In genomic region chr11:124421043-124421442, GRCh38 we compare ENCODE assay signal across 31 cellular contexts. TPM values are rescaled to one million over a fixed set of nuclear protein-coding genes. Genes with fewer than 3 reads are reported as not detected.
DNase-seq lines count a peak whose midpoint lies in the region; ATAC-seq, FAIRE-seq and TF ChIP-seq lines count a peak whose summit lies in the region.
"Had no signal": no experiment of that assay in that cellular context is flagged by ENCODE, and none has a peak within 500 bp of the region (broad histone marks: within the 10 kb centered on the region; RNA-seq: fewer than 3 reads in every experiment).

No MANE protein-coding gene starts in this region.

- TF ChIP-seq EP300 in SK-N-SH (IDR thresholded peaks at IDR 0.05; ENCODE audit: borderline replicate concordance in 1 of 2, low read depth in 1 of 2, low read length in 1 of 2), result no peak
- no peak for TF ChIP-seq EP300 in K562 (IDR thresholded peaks at IDR 0.05; ENCODE audit: low read length)

- H3K27me3 ChIP-seq in SK-N-SH (ENCODE audit: insufficient read depth) (no peaks in the 10 kb centered on the region; the same call in 1 of the 2 replicates), K562 (ENCODE audit: control insufficient read depth in 2 of 2, insufficient read depth in 2 of 2, low read length in 2 of 2) (no peaks in the 10 kb centered on the region), foreskin keratinocyte (no peaks in the 10 kb centered on the region)
- H3K27me3 ChIP-seq: BE2C, BLaER1 had no signal

- no peaks in the 10 kb centered on the region for H3K4me1 ChIP-seq in SK-N-SH (ENCODE audit: control insufficient read depth in 1 of 2, insufficient read depth in 2 of 2, low read depth in 1 of 2, low read length in 1 of 2)
- H3K4me1 ChIP-seq in K562 (replicated peaks in 1 of 2; ENCODE audit: control insufficient read depth in 2 of 2, insufficient read depth in 2 of 2, low read length in 2 of 2), result no peaks in the 10 kb centered on the region; a peak in 2 of 5 replicates
- no peaks in the 10 kb centered on the region for H3K4me1 ChIP-seq in foreskin keratinocyte
- H3K4me1 ChIP-seq: BE2C, BLaER1 had no signal

- H3K79me2 ChIP-seq in SK-N-SH (ENCODE audit: insufficient read depth) (no peaks in the 10 kb centered on the region), K562 (ENCODE audit: control insufficient read depth, insufficient read depth, low read length) (no peaks in the 10 kb centered on the region)

- H3K9me2 ChIP-seq in SK-N-SH, result no peaks in the 10 kb centered on the region; the same call in 1 of the 2 replicates

- no peaks in the 10 kb centered on the region for H3K9me3 ChIP-seq in SK-N-SH
- no peaks in the 10 kb centered on the region for H3K9me3 ChIP-seq in K562 (replicated peaks; ENCODE audit: control insufficient read depth, insufficient read depth, low read depth, low read length)
- H3K9me3 ChIP-seq: BE2C, BLaER1 had no signal

- no peaks in the 10 kb centered on the region for H3K9me1 ChIP-seq in K562 (ENCODE audit: control insufficient read depth, insufficient read depth, low read length)

- H3K27ac ChIP-seq in SK-N-SH (ENCODE audit: low read depth in 2 of 2, low read length in 1 of 2) (no peak overlapping the region), K562 (ENCODE audit: extremely low read depth, low read depth, low read length) (no peak overlapping the region), foreskin keratinocyte (no peak overlapping the region)
- H3K27ac ChIP-seq: BLaER1 had no signal

- H3K4me2 ChIP-seq in SK-N-SH (no peak overlapping the region), K562 (ENCODE audit: insufficient read depth, low read length) (no peak overlapping the region)
- H3K4me2 ChIP-seq: BLaER1 had no signal

- TF ChIP-seq POLR2A in K562 (conservative IDR thresholded peaks at IDR 0.05), result no peak

- H3K36me3 ChIP-seq in SK-N-SH (replicated peaks in 1 of 2; ENCODE audit: control insufficient read depth in 1 of 2, insufficient read depth in 2 of 2, low read length in 1 of 2) (no peaks in the 10 kb centered on the region), K562 (ENCODE audit: control insufficient read depth, insufficient read depth, low read length) (no peaks in the 10 kb centered on the region)
- H3K36me3 ChIP-seq: BE2C, BLaER1 had no signal

- H2AFZ ChIP-seq in SK-N-SH (ENCODE audit: low read depth) (no peak overlapping the region), K562 (ENCODE audit: low read depth, low read length) (no peak overlapping the region)

- in situ Hi-C loops in K562 (cut with MboI), result loop anchor here (25.0 kb wide), 1 partner anchor 416 kb away; no protein-coding TSS in a partner anchor

- H3K9ac ChIP-seq in SK-N-SH, result no peak overlapping the region
- H3K9ac ChIP-seq in K562 (ENCODE audit: insufficient read depth in 1 of 2, low read depth in 2 of 2, low read length in 2 of 2), result no peak overlapping the region
- H3K9ac ChIP-seq: BLaER1 had no signal

- H3F3A ChIP-seq in SK-N-SH (replicated peaks; ENCODE audit: insufficient read depth), result no peaks in the 10 kb centered on the region

- no peak overlapping the region for H3K4me3 ChIP-seq in SK-N-SH (ENCODE audit: low read depth in 2 of 2, low read length in 1 of 2)
- H3K4me3 ChIP-seq in K562, result no peak overlapping the region
- H3K4me3 ChIP-seq: BLaER1, GM12878 had no signal

- FAIRE-seq in K562 (lab: Jason Lieb, UNC), result no peak
- FAIRE-seq: A204.1, GM12878, GM12892, GM18507 had no signal

- no TSS peak for BruUV-seq in K562 (replicated peaks; lab: Mats Ljungman, UMichigan)

- WGBS in SK-N-SH (ENCODE audit: low lambda C conversion rate), result 1% methylated on average over 4 of the region's 4 CpGs
- 44% methylated on average over 3 of the region's 4 CpGs for WGBS in K562 (ENCODE audit: insufficient coverage, low coverage, missing lambda C conversion rate)

- peak; percentile 17 for DNase-seq in NCI-H1105 treated with DMSO at 0.1 percent for 48 hours (lab: John Stamatoyannopoulos, UW)
- DNase-seq in NCI-H1105 (lab: John Stamatoyannopoulos, UW), result no peak
- no peak for DNase-seq in SK-N-SH
- DNase-seq in K562 (ENCODE audit: extremely low read depth in 1 of 4, low spot score in 3 of 4), result no peak
- no peak for DNase-seq in foreskin keratinocyte
- DNase-seq: 8988T; ACHN; BE2C; C1 segment of cervical spinal cord; CD4-positive, alpha-beta memory T cell; CD4-positive, CD25-positive, alpha-beta regulatory T cell; CD8-positive, alpha-beta memory T cell; COR-L47; DMS 273 treated with DMSO at 0.1 percent for 48 hours; DMS153; DMS79; DND-41; EL; GDM1 had no signal

- CTCF ChIA-PET in SK-N-SH (lab: Yijun Ruan, JAX), result interaction anchor here (1.5 kb wide), 1 partner anchor 10 kb away, joined by 5 read pairs; no protein-coding TSS in a partner anchor
- CTCF ChIA-PET in K562 (lab: Yijun Ruan, JAX; ENCODE audit: low intra/inter-chr PET ratio), result no interaction called here

- ATAC-seq in K562 (no peak), HG02885 (IDR thresholded peaks at IDR 0.05; ENCODE audit: poor library complexity, unreplicated experiment) (no peak), GM19324 (IDR thresholded peaks at IDR 0.05; ENCODE audit: low FRiP score, unreplicated experiment) (no peak), foreskin keratinocyte (no peak)
- ATAC-seq: GM12878 had no signal

- TF ChIP-seq CTCF in SK-N-SH (IDR thresholded peaks at IDR 0.05) (no peak), K562 (IDR thresholded peaks at IDR 0.05 in 2 of 3, conservative IDR thresholded peaks at IDR 0.05 in 1 of 3; ENCODE audit: insufficient read depth in 2 of 3, low read depth in 1 of 3, low read length in 3 of 3) (no peak), foreskin keratinocyte (conservative IDR thresholded peaks at IDR 0.05) (no peak)

- intact Hi-C loops in K562 (cut with micrococcal nuclease), result no loop called here

- H4K20me1 ChIP-seq in SK-N-SH (ENCODE audit: insufficient read depth), result no peaks in the 10 kb centered on the region
- no peaks in the 10 kb centered on the region for H4K20me1 ChIP-seq in K562 (replicated peaks; ENCODE audit: control insufficient read depth, insufficient read depth, low read length)
- H4K20me1 ChIP-seq: BLaER1 had no signal

- TF ChIP-seq RAD21 in SK-N-SH (IDR thresholded peaks at IDR 0.05; ENCODE audit: low read length) (no peak), K562 (CRISPR knock-in tag; conservative IDR thresholded peaks at IDR 0.05 in 1 of 2, IDR thresholded peaks at IDR 0.05 in 1 of 2) (no peak)

- POLR2A ChIA-PET in SK-N-SH (lab: Yijun Ruan, JAX) (no interaction called here), K562 (lab: Yijun Ruan, JAX) (no interaction called here)

RNA-seq across cellular contexts. Expression of gene OR8B4, which starts 3.6 kb away (rescaled TPM):
- polyA plus RNA-seq in SK-N-SH (2012; rRNA removed) (not detected in 2 replicates), K562 (2011; rRNA removed) (not detected in 2 replicates), K562 (2014; fragmentation: Illumina TruSeq; extraction: Trizol) (not detected in 2 replicates), K562 (2014; fragmentation: Nextera tagmentation; extraction: Ambion mirVana) (not detected), K562 (2014; rRNA removed) (not detected in 2 replicates), foreskin keratinocyte (not detected in 2 replicates)
- polyA plus RNA-seq in SK-N-SH (2012; cell fraction: cytosol; rRNA removed), result not detected in 2 replicates
- polyA plus RNA-seq in SK-N-SH (2012; cell fraction: nucleus; rRNA removed), result not detected in 2 replicates
- not detected in 2 replicates for total RNA-seq in K562 (2011; cell fraction: chromatin; rRNA removed; ENCODE audit: low replicate concordance)
- total RNA-seq in K562 (2011; cell fraction: nucleolus; rRNA removed), result not detected in 2 replicates
- total RNA-seq in K562 (2011; cell fraction: nucleoplasm; rRNA removed), result not detected in 2 replicates
- total RNA-seq in K562 (2014; rRNA removed) (not detected in 2 replicates), K562 (2014; rRNA removed; fragmentation: Illumina TruSeq; extraction: Trizol) (not detected in 2 replicates), K562 (2015; rRNA removed; fragmentation: Illumina TruSeq; extraction: Trizol) (not detected in 2 replicates), K562 (2021) (not detected in 2 replicates), foreskin keratinocyte (not detected in 2 replicates)
- not detected in 2 replicates for polyA plus RNA-seq in K562 (2011; cell fraction: cytosol; rRNA removed)
- not detected in 2 replicates for polyA plus RNA-seq in K562 (2011; cell fraction: nucleus; rRNA removed)
- polyA plus RNA-seq in K562 (2012), result 0.10 TPM in 1 of 2 replicates, not detected in the other
- not detected in 2 replicates for polyA minus RNA-seq in K562 (2011; rRNA and poly(A)+ RNA removed)
- not detected in 2 replicates for polyA minus RNA-seq in K562 (2011; cell fraction: cytosol; rRNA and poly(A)+ RNA removed)
- not detected in 2 replicates for polyA minus RNA-seq in K562 (2011; cell fraction: nucleus; rRNA and poly(A)+ RNA removed)
- total RNA-seq: A673; CD4-positive, alpha-beta memory T cell; CD4-positive, CD25-positive, alpha-beta regulatory T cell; CD8-positive, alpha-beta memory T cell; Daoy; G401; GM12878 had no signal
- polyA plus RNA-seq: AG04450; CD14-positive monocyte; CD4-positive, alpha-beta memory T cell; CD4-positive, CD25-positive, alpha-beta regulatory T cell; CD8-positive, alpha-beta memory T cell; GM12878 had no signal

RNA-seq across cellular contexts. Expression of gene OR8B3, which starts 22.2 kb away (rescaled TPM):
- not detected in 2 replicates for polyA plus RNA-seq in SK-N-SH (2012; rRNA removed)
- polyA plus RNA-seq in SK-N-SH (2012; cell fraction: cytosol; rRNA removed), result not detected in 2 replicates
- polyA plus RNA-seq in SK-N-SH (2012; cell fraction: nucleus; rRNA removed), result not detected in 2 replicates
- total RNA-seq in K562 (2011; cell fraction: chromatin; rRNA removed; ENCODE audit: low replicate concordance), result not detected in 2 replicates
- not detected in 2 replicates for total RNA-seq in K562 (2011; cell fraction: nucleolus; rRNA removed)
- total RNA-seq in K562 (2011; cell fraction: nucleoplasm; rRNA removed), result not detected in 2 replicates
- total RNA-seq in K562 (2014; rRNA removed), result not detected in 2 replicates
- not detected in 2 replicates for total RNA-seq in K562 (2014; rRNA removed; fragmentation: Illumina TruSeq; extraction: Trizol)
- not detected in 2 replicates for total RNA-seq in K562 (2015; rRNA removed; fragmentation: Illumina TruSeq; extraction: Trizol)
- total RNA-seq in K562 (2021), result not detected in 2 replicates
- not detected in 2 replicates for polyA plus RNA-seq in K562 (2011; rRNA removed)
- polyA plus RNA-seq in K562 (2011; cell fraction: cytosol; rRNA removed), result not detected in 2 replicates
- not detected in 2 replicates for polyA plus RNA-seq in K562 (2011; cell fraction: nucleus; rRNA removed)
- 0.07 TPM in 1 of 2 replicates, not detected in the other for polyA plus RNA-seq in K562 (2012)
- not detected in 2 replicates for polyA plus RNA-seq in K562 (2014; fragmentation: Illumina TruSeq; extraction: Trizol)
- polyA plus RNA-seq in K562 (2014; fragmentation: Nextera tagmentation; extraction: Ambion mirVana), result under 1 TPM in 1 of 2 experiments, not detected in 1; 0.13 TPM
- not detected in 2 replicates for polyA plus RNA-seq in K562 (2014; rRNA removed)
- not detected in 2 replicates for polyA minus RNA-seq in K562 (2011; rRNA and poly(A)+ RNA removed)
- not detected in 2 replicates for polyA minus RNA-seq in K562 (2011; cell fraction: cytosol; rRNA and poly(A)+ RNA removed)
- polyA minus RNA-seq in K562 (2011; cell fraction: nucleus; rRNA and poly(A)+ RNA removed), result not detected in 2 replicates
- not detected in 2 replicates for total RNA-seq in foreskin keratinocyte
- not detected in 2 replicates for polyA plus RNA-seq in foreskin keratinocyte
- total RNA-seq: A673; CD4-positive, alpha-beta memory T cell; CD4-positive, CD25-positive, alpha-beta regulatory T cell; CD8-positive, alpha-beta memory T cell; Daoy; G401; GM12878 had no signal
- polyA plus RNA-seq: AG04450; CD14-positive monocyte; CD4-positive, alpha-beta memory T cell; CD4-positive, CD25-positive, alpha-beta regulatory T cell; CD8-positive, alpha-beta memory T cell; GM12878 had no signal

RNA-seq across cellular contexts. Expression of gene OR8B8, which starts 24.5 kb away (rescaled TPM):
- polyA plus RNA-seq in SK-N-SH (2012; rRNA removed), result not detected in 2 replicates
- polyA plus RNA-seq in SK-N-SH (2012; cell fraction: cytosol; rRNA removed), result not detected in 2 replicates
- polyA plus RNA-seq in SK-N-SH (2012; cell fraction: nucleus; rRNA removed), result not detected in 2 replicates
- 0.11 TPM in 1 of 2 replicates, not detected in the other for total RNA-seq in K562 (2011; cell fraction: chromatin; rRNA removed; ENCODE audit: low replicate concordance)
- total RNA-seq in K562 (2011; cell fraction: nucleolus; rRNA removed), result not detected in 2 replicates
- not detected in 2 replicates for total RNA-seq in K562 (2011; cell fraction: nucleoplasm; rRNA removed)
- total RNA-seq in K562 (2014; rRNA removed), result not detected in 2 replicates
- not detected in 2 replicates for total RNA-seq in K562 (2014; rRNA removed; fragmentation: Illumina TruSeq; extraction: Trizol)
- total RNA-seq in K562 (2015; rRNA removed; fragmentation: Illumina TruSeq; extraction: Trizol), result not detected in 2 replicates
- total RNA-seq in K562 (2021), result not detected in 2 replicates
- not detected in 2 replicates for polyA plus RNA-seq in K562 (2011; rRNA removed)
- polyA plus RNA-seq in K562 (2011; cell fraction: cytosol; rRNA removed), result not detected in 2 replicates
- polyA plus RNA-seq in K562 (2011; cell fraction: nucleus; rRNA removed), result not detected in 2 replicates
- polyA plus RNA-seq in K562 (2012), result 0.09 TPM in 1 of 2 replicates, not detected in the other
- polyA plus RNA-seq in K562 (2014; fragmentation: Illumina TruSeq; extraction: Trizol), result not detected in 2 replicates
- under 1 TPM in 1 of 2 experiments, not detected in 1; 0.18 TPM for polyA plus RNA-seq in K562 (2014; fragmentation: Nextera tagmentation; extraction: Ambion mirVana)
- polyA plus RNA-seq in K562 (2014; rRNA removed), result not detected in 2 replicates
- not detected in 2 replicates for polyA minus RNA-seq in K562 (2011; rRNA and poly(A)+ RNA removed)
- not detected in 2 replicates for polyA minus RNA-seq in K562 (2011; cell fraction: cytosol; rRNA and poly(A)+ RNA removed)
- polyA minus RNA-seq in K562 (2011; cell fraction: nucleus; rRNA and poly(A)+ RNA removed), result not detected in 2 replicates
- not detected in 2 replicates for total RNA-seq in foreskin keratinocyte
- not detected in 2 replicates for polyA plus RNA-seq in foreskin keratinocyte
- total RNA-seq: A673; CD4-positive, alpha-beta memory T cell; CD4-positive, CD25-positive, alpha-beta regulatory T cell; CD8-positive, alpha-beta memory T cell; Daoy; G401; GM12878 had no signal
- polyA plus RNA-seq: AG04450; CD14-positive monocyte; CD4-positive, alpha-beta memory T cell; CD4-positive, CD25-positive, alpha-beta regulatory T cell; CD8-positive, alpha-beta memory T cell; GM12878 had no signal

RNA-seq across cellular contexts. Expression of gene OR8B2, which starts 36.7 kb away (rescaled TPM):
- not detected in 2 replicates for polyA plus RNA-seq in SK-N-SH (2012; rRNA removed)
- polyA plus RNA-seq in SK-N-SH (2012; cell fraction: cytosol; rRNA removed), result not detected in 2 replicates
- polyA plus RNA-seq in SK-N-SH (2012; cell fraction: nucleus; rRNA removed), result not detected in 2 replicates
- not detected in 2 replicates for total RNA-seq in K562 (2011; cell fraction: chromatin; rRNA removed; ENCODE audit: low replicate concordance)
- total RNA-seq in K562 (2011; cell fraction: nucleolus; rRNA removed), result not detected in 2 replicates
- not detected in 2 replicates for total RNA-seq in K562 (2011; cell fraction: nucleoplasm; rRNA removed)
- not detected in 2 replicates for total RNA-seq in K562 (2014; rRNA removed)
- total RNA-seq in K562 (2014; rRNA removed; fragmentation: Illumina TruSeq; extraction: Trizol), result not detected in 2 replicates
- total RNA-seq in K562 (2015; rRNA removed; fragmentation: Illumina TruSeq; extraction: Trizol), result not detected in 2 replicates
- not detected in 2 replicates for total RNA-seq in K562 (2021)
- not detected in 2 replicates for polyA plus RNA-seq in K562 (2011; rRNA removed)
- not detected in 2 replicates for polyA plus RNA-seq in K562 (2011; cell fraction: cytosol; rRNA removed)
- polyA plus RNA-seq in K562 (2011; cell fraction: nucleus; rRNA removed), result not detected in 2 replicates
- polyA plus RNA-seq in K562 (2012), result 0.14 TPM in 1 of 2 replicates, not detected in the other
- polyA plus RNA-seq in K562 (2014; fragmentation: Illumina TruSeq; extraction: Trizol), result not detected in 2 replicates
- under 1 TPM in 1 of 2 experiments, not detected in 1; 0.56 TPM for polyA plus RNA-seq in K562 (2014; fragmentation: Nextera tagmentation; extraction: Ambion mirVana)
- polyA plus RNA-seq in K562 (2014; rRNA removed), result not detected in 2 replicates
- not detected in 2 replicates for polyA minus RNA-seq in K562 (2011; rRNA and poly(A)+ RNA removed)
- not detected in 2 replicates for polyA minus RNA-seq in K562 (2011; cell fraction: cytosol; rRNA and poly(A)+ RNA removed)
- polyA minus RNA-seq in K562 (2011; cell fraction: nucleus; rRNA and poly(A)+ RNA removed), result not detected in 2 replicates
- total RNA-seq in foreskin keratinocyte, result not detected in 2 replicates
- not detected in 2 replicates for polyA plus RNA-seq in foreskin keratinocyte
- total RNA-seq: A673; CD4-positive, alpha-beta memory T cell; CD4-positive, CD25-positive, alpha-beta regulatory T cell; CD8-positive, alpha-beta memory T cell; Daoy; G401; GM12878 had no signal
- polyA plus RNA-seq: AG04450; CD14-positive monocyte; CD4-positive, alpha-beta memory T cell; CD4-positive, CD25-positive, alpha-beta regulatory T cell; CD8-positive, alpha-beta memory T cell; GM12878 had no signal
